Comparison of ENCODE assay signal across 8 cellular contexts in the genomic region with DNA sequence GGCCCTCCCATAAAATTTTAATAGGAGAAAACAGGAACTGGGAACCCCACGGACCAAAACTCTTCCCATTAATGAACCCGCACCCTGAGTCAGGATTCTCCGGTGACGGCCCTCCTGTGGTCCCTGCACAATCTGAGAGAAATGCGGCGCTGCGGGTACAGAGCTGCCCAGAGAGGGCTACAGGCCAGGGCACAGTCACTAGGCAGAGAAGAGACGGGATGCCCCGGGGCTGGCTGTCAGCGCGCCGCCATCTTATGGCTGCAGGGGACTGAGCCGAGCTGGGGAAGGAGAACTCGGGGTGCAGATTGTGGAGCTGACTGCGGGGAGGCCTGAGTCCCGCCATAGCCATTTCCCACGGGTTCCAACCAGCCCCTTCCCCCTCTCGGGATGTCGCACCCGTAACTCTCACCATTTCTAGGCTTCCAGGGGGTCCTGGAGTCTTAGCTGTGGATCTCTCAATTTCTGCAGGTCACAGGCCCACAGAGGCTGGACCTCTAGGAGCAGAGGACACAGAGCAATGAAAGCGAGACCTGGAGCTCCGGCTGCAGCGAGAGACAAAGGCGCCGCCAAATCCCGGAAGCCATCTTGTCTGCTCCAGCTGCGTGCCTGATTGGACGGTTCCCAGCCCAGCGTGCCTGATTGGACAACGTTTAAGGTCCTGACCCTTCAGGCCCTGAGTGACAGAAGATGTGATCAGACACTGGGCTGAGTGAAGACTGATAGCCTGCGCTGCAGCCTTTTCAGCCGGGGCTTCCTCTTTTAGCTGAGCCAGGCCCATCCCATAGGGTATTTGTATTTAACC. TPM values are rescaled to one million over a fixed set of nuclear protein-coding genes. Genes with fewer than 3 reads are reported as not detected.
DNase-seq lines count a peak whose midpoint lies in the region; ATAC-seq and TF ChIP-seq lines count a peak whose summit lies in the region.

A gene (minus strand): TSS at position 591 of the 802 bp plus-strand sequence. CDS start 179 bp downstream, at position 412.

- H3K27ac Mint-ChIP-seq in activated T-helper 2 cell treated with anti-CD3 and anti-CD28 coated beads, Interferon-gamma antibody, Interleukin-2, Interleukin-4, amounts not matched to agents 10 μg/mL and 5 μg/mL and 100 μg/mL, durations not matched to agents 14 hours and 24 hours and 36 hours = peak within 1 kb of the TSS; percentile 96
- H3K27ac Mint-ChIP-seq in nephron = peak within 1 kb of the TSS; percentile 97 to 100 (median 100)
- peak within 1 kb of the TSS; percentile 95 for H3K27ac Mint-ChIP-seq in stimulated activated naive CD8-positive, alpha-beta T cell treated with anti-CD3 and anti-CD28 coated beads, Interleukin-15, Interleukin-2, amounts not matched to agents 100 ng/mL and 50 ng/mL, for 24 hours

- POLR2A ChIA-PET in RWPE1 (lab: Yijun Ruan, JAX; ENCODE audit: low non-redundant PET) = interaction anchor here (0.9 kb wide), 1 partner anchor 72 kb away, joined by 3 read pairs; a partner anchor contains a TSS

- H3K36me3 Mint-ChIP-seq in activated T-helper 2 cell treated with anti-CD3 and anti-CD28 coated beads, Interferon-gamma antibody, Interleukin-2, Interleukin-4, amounts not matched to agents 10 μg/mL and 5 μg/mL and 100 μg/mL, durations not matched to agents 14 hours and 24 hours and 36 hours (ENCODE audit: low read depth) = peaks cover 52% of the 10 kb centered on the region
- H3K36me3 Mint-ChIP-seq in nephron (ENCODE audit: low read depth) = peaks cover 49% of the 10 kb centered on the region
- peaks cover 35% of the 10 kb centered on the region for H3K36me3 Mint-ChIP-seq in stimulated activated naive CD8-positive, alpha-beta T cell treated with anti-CD3 and anti-CD28 coated beads, Interleukin-15, Interleukin-2, amounts not matched to agents 100 ng/mL and 50 ng/mL, for 24 hours (ENCODE audit: low read depth)

- H3K4me3 ChIP-seq in DND-41 (ENCODE audit: low read depth in 1 of 2, low read length in 2 of 2) (peak within 1 kb of the TSS; percentile 77 to 81; a peak in 3 of 4 replicates), fibroblast of pulmonary artery (replicated peaks; ENCODE audit: low read depth, low read length) (peak within 1 kb of the TSS; percentile 87)

- no peaks in the 10 kb centered on the region for H3K27me3 ChIP-seq in DND-41 (ENCODE audit: insufficient read depth, low read length, poor library complexity)

- peak within 1 kb of the TSS; percentile 91 for H3K4me3 Mint-ChIP-seq in activated T-helper 2 cell treated with anti-CD3 and anti-CD28 coated beads, Interferon-gamma antibody, Interleukin-2, Interleukin-4, amounts not matched to agents 10 μg/mL and 5 μg/mL and 100 μg/mL, durations not matched to agents 14 hours and 24 hours and 36 hours (ENCODE audit: low read depth)
- peak within 1 kb of the TSS; percentile 98 to 100 (median 99) for H3K4me3 Mint-ChIP-seq in nephron
- H3K4me3 Mint-ChIP-seq in stimulated activated naive CD8-positive, alpha-beta T cell treated with anti-CD3 and anti-CD28 coated beads, Interleukin-15, Interleukin-2, amounts not matched to agents 100 ng/mL and 50 ng/mL, for 24 hours = peak within 1 kb of the TSS; percentile 97

- intact Hi-C loops in activated T-helper 2 cell treated with anti-CD3 and anti-CD28 coated beads, Interferon-gamma antibody, Interleukin-2, Interleukin-4, amounts not matched to agents 10 μg/mL and 5 μg/mL and 100 μg/mL, durations not matched to agents 14 hours and 24 hours and 36 hours (cut with micrococcal nuclease) = loop anchor here (1.0 to 2.0 kb wide), 3 partner anchors 76 to 437 kb away; a partner anchor contains a TSS

- H3K9ac ChIP-seq in DND-41 (ENCODE audit: low read depth, low read length) = peak within 1 kb of the TSS; percentile 92

- peaks cover 3% of the 10 kb centered on the region; the same call in 1 of the 2 replicates for H4K20me1 ChIP-seq in DND-41 (ENCODE audit: insufficient read depth, low read length)

- CTCF ChIA-PET in RWPE1 (lab: Yijun Ruan, JAX) = interaction anchor here (0.6 to 0.7 kb wide), 2 partner anchors 105 to 158 kb away, joined by 3 to 4 read pairs; no protein-coding TSS in a partner anchor

- H3K36me3 ChIP-seq in DND-41 (ENCODE audit: insufficient read depth, low read length) (peaks cover 30% of the 10 kb centered on the region), KOPT-K1 (ENCODE audit: insufficient read depth, low read length) (peaks cover 39% of the 10 kb centered on the region)

- no peaks in the 10 kb centered on the region for H3K27me3 Mint-ChIP-seq in activated T-helper 2 cell treated with anti-CD3 and anti-CD28 coated beads, Interferon-gamma antibody, Interleukin-2, Interleukin-4, amounts not matched to agents 10 μg/mL and 5 μg/mL and 100 μg/mL, durations not matched to agents 14 hours and 24 hours and 36 hours (ENCODE audit: low read depth)
- no peaks in the 10 kb centered on the region for H3K27me3 Mint-ChIP-seq in nephron (ENCODE audit: low read depth)
- H3K27me3 Mint-ChIP-seq in stimulated activated naive CD8-positive, alpha-beta T cell treated with anti-CD3 and anti-CD28 coated beads, Interleukin-15, Interleukin-2, amounts not matched to agents 100 ng/mL and 50 ng/mL, for 24 hours = no peaks in the 10 kb centered on the region

- DNase-seq in DND-41 = peak; percentile 94
- DNase-seq in RWPE1 (ENCODE audit: low spot score) = peak; percentile 93
- DNase-seq in activated T-helper 2 cell treated with anti-CD3 and anti-CD28 coated beads, Interferon-gamma antibody, Interleukin-2, Interleukin-4, amounts not matched to agents 10 μg/mL and 5 μg/mL and 100 μg/mL, durations not matched to agents 14 hours and 24 hours and 36 hours (ENCODE audit: low spot score) = peak; percentile 84
- DNase-seq in fibroblast of pulmonary artery (ENCODE audit: low read depth) = peak; percentile 92

- H3K9me3 Mint-ChIP-seq in activated T-helper 2 cell treated with anti-CD3 and anti-CD28 coated beads, Interferon-gamma antibody, Interleukin-2, Interleukin-4, amounts not matched to agents 10 μg/mL and 5 μg/mL and 100 μg/mL, durations not matched to agents 14 hours and 24 hours and 36 hours = peaks cover 28% of the 10 kb centered on the region
- H3K9me3 Mint-ChIP-seq in nephron = peaks cover 15% of the 10 kb centered on the region
- H3K9me3 Mint-ChIP-seq in stimulated activated naive CD8-positive, alpha-beta T cell treated with anti-CD3 and anti-CD28 coated beads, Interleukin-15, Interleukin-2, amounts not matched to agents 100 ng/mL and 50 ng/mL, for 24 hours = no peaks in the 10 kb centered on the region

- H3K27ac ChIP-seq in DND-41 (ENCODE audit: low read length) (peak within 1 kb of the TSS; percentile 95), KOPT-K1 (ENCODE audit: low read depth, low read length, poor library complexity, severe bottlenecking) (peak within 1 kb of the TSS; percentile 96), RWPE1 (peak within 1 kb of the TSS; percentile 97)

- H3K4me1 ChIP-seq in DND-41 (ENCODE audit: insufficient read depth, low read length) = peaks cover 32% of the 10 kb centered on the region

- H3K79me2 ChIP-seq in DND-41 (ENCODE audit: insufficient read depth, low read length) = peaks cover 51% of the 10 kb centered on the region

- H2AFZ ChIP-seq in DND-41 (ENCODE audit: low read depth, low read length) = peak within 1 kb of the TSS; percentile 89

- H3K4me2 ChIP-seq in DND-41 (ENCODE audit: insufficient read depth, low read length) = peak within 1 kb of the TSS; percentile 74; the same call in 1 of the 2 replicates

- peaks cover 4% of the 10 kb centered on the region for H3K4me1 Mint-ChIP-seq in activated T-helper 2 cell treated with anti-CD3 and anti-CD28 coated beads, Interferon-gamma antibody, Interleukin-2, Interleukin-4, amounts not matched to agents 10 μg/mL and 5 μg/mL and 100 μg/mL, durations not matched to agents 14 hours and 24 hours and 36 hours (ENCODE audit: low read depth)
- peaks cover 7% of the 10 kb centered on the region for H3K4me1 Mint-ChIP-seq in nephron
- H3K4me1 Mint-ChIP-seq in stimulated activated naive CD8-positive, alpha-beta T cell treated with anti-CD3 and anti-CD28 coated beads, Interleukin-15, Interleukin-2, amounts not matched to agents 100 ng/mL and 50 ng/mL, for 24 hours (ENCODE audit: low read depth) = peaks cover 50% of the 10 kb centered on the region

- ATAC-seq in DND-41 (ENCODE audit: insufficient read depth, low read depth) = peak; percentile 94
- peak; percentile 92 for ATAC-seq in GM21786 (IDR thresholded peaks at IDR 0.05; ENCODE audit: unreplicated experiment)

- H3K9me3 ChIP-seq in DND-41 (ENCODE audit: insufficient read depth, low read length, severe bottlenecking) (peaks cover 9% of the 10 kb centered on the region), KOPT-K1 (ENCODE audit: insufficient read depth, low read length, poor library complexity, severe bottlenecking) (peaks cover 53% of the 10 kb centered on the region)

- no peak for TF ChIP-seq CTCF in DND-41 (IDR thresholded peaks at IDR 0.05; ENCODE audit: borderline replicate concordance, extremely low read depth, low read length, poor library complexity, severe bottlenecking)
- TF ChIP-seq CTCF in RWPE1 (conservative IDR thresholded peaks at IDR 0.05; ENCODE audit: low read depth) = no peak; the same call in 1 of the 2 replicates
- TF ChIP-seq CTCF in fibroblast of pulmonary artery (IDR thresholded peaks at IDR 0.05; ENCODE audit: low read length, missing control alignments) = no peak
- TF ChIP-seq CTCF in nephron (IDR thresholded peaks at IDR 0.05; ENCODE audit: unreplicated experiment in 3 of 3) = no peak

RNA-seq across cellular contexts. Expression of the gene that starts here (rescaled TPM):
- total RNA-seq in activated T-helper 2 cell treated with anti-CD3 and anti-CD28 coated beads, Interferon-gamma antibody, Interleukin-2, Interleukin-4, amounts not matched to agents 10 μg/mL and 5 μg/mL and 100 μg/mL, durations not matched to agents 14 hours and 24 hours and 36 hours = 17.1 and 17.7 TPM in 2 replicates

Comparison
In these comparisons a context has a peak if more than half of its experiments do, and no peak if none do; other contexts are left out.
1. Peak in every context shown above with its lines: DNase-seq, ATAC-seq, H3K4me3 ChIP-seq and H3K27ac ChIP-seq.